ENCODE assay signal across 1 cellular context in the genomic region with DNA sequence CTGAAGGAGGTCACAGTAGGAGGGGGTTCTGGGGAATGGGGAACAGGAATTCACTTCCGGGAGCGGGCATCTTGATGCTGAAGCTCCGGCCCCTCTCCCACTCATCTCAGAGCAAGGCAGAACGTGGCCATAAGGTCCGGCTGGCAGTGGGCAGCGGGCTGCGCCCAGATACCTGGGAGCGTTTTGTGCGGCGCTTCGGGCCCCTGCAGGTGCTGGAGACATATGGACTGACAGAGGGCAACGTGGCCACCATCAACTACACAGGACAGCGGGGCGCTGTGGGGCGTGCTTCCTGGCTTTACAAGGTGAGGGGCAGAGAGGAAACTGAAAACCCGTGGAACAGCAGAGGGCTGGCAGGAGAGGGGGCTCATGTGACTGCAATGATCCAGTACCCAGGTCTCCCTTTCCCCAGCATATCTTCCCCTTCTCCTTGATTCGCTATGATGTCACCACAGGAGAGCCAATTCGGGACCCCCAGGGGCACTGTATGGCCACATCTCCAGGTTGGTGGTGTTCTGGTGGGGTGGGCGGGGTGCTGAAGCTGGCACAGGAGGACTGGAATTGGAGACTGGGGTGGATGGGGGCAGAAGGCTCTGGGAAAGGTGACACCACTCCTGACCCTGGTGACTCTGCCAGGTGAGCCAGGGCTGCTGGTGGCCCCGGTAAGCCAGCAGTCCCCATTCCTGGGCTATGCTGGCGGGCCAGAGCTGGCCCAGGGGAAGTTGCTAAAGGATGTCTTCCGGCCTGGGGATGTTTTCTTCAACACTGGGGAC.
TF ChIP-seq lines count a peak whose summit lies in the region.

No MANE protein-coding gene starts in this region.

TF ChIP-seq in SK-N-SH, 30 proteins besides CTCF, POLR2A, EP300 and RAD21 (continued from another document):
- TF ChIP-seq, protein P1, sequence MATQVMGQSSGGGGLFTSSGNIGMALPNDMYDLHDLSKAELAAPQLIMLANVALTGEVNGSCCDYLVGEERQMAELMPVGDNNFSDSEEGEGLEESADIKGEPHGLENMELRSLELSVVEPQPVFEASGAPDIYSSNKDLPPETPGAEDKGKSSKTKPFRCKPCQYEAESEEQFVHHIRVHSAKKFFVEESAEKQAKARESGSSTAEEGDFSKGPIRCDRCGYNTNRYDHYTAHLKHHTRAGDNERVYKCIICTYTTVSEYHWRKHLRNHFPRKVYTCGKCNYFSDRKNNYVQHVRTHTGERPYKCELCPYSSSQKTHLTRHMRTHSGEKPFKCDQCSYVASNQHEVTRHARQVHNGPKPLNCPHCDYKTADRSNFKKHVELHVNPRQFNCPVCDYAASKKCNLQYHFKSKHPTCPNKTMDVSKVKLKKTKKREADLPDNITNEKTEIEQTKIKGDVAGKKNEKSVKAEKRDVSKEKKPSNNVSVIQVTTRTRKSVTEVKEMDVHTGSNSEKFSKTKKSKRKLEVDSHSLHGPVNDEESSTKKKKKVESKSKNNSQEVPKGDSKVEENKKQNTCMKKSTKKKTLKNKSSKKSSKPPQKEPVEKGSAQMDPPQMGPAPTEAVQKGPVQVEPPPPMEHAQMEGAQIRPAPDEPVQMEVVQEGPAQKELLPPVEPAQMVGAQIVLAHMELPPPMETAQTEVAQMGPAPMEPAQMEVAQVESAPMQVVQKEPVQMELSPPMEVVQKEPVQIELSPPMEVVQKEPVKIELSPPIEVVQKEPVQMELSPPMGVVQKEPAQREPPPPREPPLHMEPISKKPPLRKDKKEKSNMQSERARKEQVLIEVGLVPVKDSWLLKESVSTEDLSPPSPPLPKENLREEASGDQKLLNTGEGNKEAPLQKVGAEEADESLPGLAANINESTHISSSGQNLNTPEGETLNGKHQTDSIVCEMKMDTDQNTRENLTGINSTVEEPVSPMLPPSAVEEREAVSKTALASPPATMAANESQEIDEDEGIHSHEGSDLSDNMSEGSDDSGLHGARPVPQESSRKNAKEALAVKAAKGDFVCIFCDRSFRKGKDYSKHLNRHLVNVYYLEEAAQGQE (IDR thresholded peaks at IDR 0.05; ENCODE audit: low read depth, low read length) = no peak
- TF ChIP-seq IRF3 (IDR thresholded peaks at IDR 0.05; ENCODE audit: low read depth, low read length) = no peak
- TF ChIP-seq SMC3 (IDR thresholded peaks at IDR 0.05; ENCODE audit: low read depth, low read length) = no peak
- no peak for TF ChIP-seq MEF2A (IDR thresholded peaks at IDR 0.05; ENCODE audit: borderline replicate concordance, low read depth)
- TF ChIP-seq ELF1 (IDR thresholded peaks at IDR 0.05) = no peak
- no peak for TF ChIP-seq NRF1 (IDR thresholded peaks at IDR 0.05; ENCODE audit: low read depth, low read length)
- TF ChIP-seq FOXM1 (IDR thresholded peaks at IDR 0.05; ENCODE audit: low read depth) = no peak
- no peak for TF ChIP-seq JUND (IDR thresholded peaks at IDR 0.05)
- no peak for TF ChIP-seq SIN3A (IDR thresholded peaks at IDR 0.05; ENCODE audit: borderline replicate concordance, low read depth, low read length)
- TF ChIP-seq, protein P2, sequence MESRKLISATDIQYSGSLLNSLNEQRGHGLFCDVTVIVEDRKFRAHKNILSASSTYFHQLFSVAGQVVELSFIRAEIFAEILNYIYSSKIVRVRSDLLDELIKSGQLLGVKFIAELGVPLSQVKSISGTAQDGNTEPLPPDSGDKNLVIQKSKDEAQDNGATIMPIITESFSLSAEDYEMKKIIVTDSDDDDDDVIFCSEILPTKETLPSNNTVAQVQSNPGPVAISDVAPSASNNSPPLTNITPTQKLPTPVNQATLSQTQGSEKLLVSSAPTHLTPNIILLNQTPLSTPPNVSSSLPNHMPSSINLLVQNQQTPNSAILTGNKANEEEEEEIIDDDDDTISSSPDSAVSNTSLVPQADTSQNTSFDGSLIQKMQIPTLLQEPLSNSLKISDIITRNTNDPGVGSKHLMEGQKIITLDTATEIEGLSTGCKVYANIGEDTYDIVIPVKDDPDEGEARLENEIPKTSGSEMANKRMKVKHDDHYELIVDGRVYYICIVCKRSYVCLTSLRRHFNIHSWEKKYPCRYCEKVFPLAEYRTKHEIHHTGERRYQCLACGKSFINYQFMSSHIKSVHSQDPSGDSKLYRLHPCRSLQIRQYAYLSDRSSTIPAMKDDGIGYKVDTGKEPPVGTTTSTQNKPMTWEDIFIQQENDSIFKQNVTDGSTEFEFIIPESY (IDR thresholded peaks at IDR 0.05; ENCODE audit: borderline replicate concordance, low read depth) = no peak
- TF ChIP-seq FOSL2 (IDR thresholded peaks at IDR 0.05; ENCODE audit: borderline replicate concordance, low read depth) = no peak
- TF ChIP-seq NFIC (IDR thresholded peaks at IDR 0.05; ENCODE audit: borderline replicate concordance) = no peak
- TF ChIP-seq RXRA (IDR thresholded peaks at IDR 0.05; ENCODE audit: borderline replicate concordance, low read depth) = no peak
